ENCODE assay signal across 11 cellular contexts in the genomic region with DNA sequence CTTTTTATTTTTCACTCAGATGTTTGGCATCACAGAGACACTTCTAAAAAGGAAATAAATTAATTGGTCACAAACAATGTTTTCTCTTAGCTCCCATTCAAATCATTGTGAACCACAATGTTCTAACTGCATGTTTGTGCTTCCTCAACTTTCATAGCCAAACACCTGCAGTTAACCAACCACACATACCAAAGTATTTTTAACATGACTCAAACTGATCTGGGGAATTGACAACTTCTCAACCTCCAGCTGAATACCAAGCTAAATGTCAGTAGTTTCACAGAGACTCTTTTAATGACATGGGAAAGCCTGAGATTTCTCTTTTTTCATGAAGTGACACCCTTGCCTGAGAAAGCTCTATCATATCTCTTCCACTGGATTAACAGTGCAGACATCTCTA.
DNase-seq lines count a peak whose midpoint lies in the region; ATAC-seq and TF ChIP-seq lines count a peak whose summit lies in the region.
"Had no signal": no experiment of that assay in that cellular context is flagged by ENCODE, and none has a peak within 500 bp of the region (broad histone marks: within the 10 kb centered on the region; RNA-seq: fewer than 3 reads in every experiment).

No MANE protein-coding gene starts in this region.

- H3K4me3 ChIP-seq in BLaER1 treated with 17β-estradiol and CSF1 and Interleukin-3, amounts not matched to agents 10 nM and 100 nM, result no peak overlapping the region
- no peak overlapping the region for H3K4me3 ChIP-seq in astrocyte of the cerebellum (ENCODE audit: low read depth, low read length)
- no peak overlapping the region for H3K4me3 ChIP-seq in mesendoderm (ENCODE audit: low read length)

- no peaks in the 10 kb centered on the region for H3K9me3 ChIP-seq in BLaER1 treated with 17β-estradiol and CSF1 and Interleukin-3, amounts not matched to agents 10 nM and 100 nM (replicated peaks in 1 of 11)

- peak; percentile 57 for DNase-seq in HS-27A (ENCODE audit: low read depth)
- peak; percentile 60 for DNase-seq in astrocyte of the cerebellum (ENCODE audit: low read depth)
- peak; percentile 14 for DNase-seq in mesendoderm
- no peak for DNase-seq in activated CD4-positive, alpha-beta T cell treated with anti-CD3 and anti-CD28 coated beads for 48 hours
- no peak for DNase-seq in NCI-H1048 (lab: John Stamatoyannopoulos, UW)
- DNase-seq: activated naive CD4-positive, alpha-beta T cell treated with anti-CD3 and anti-CD28 coated beads, Interleukin-2, amount 50 U/mL, for 16 hours; stimulated activated CD4-positive, alpha-beta T cell treated with anti-CD3 and anti-CD28 coated beads, Interleukin-2, amount 100 ng/mL, for 48 hours had no signal

- no peak overlapping the region; a peak in 1 of 22 replicates for H3K9ac ChIP-seq in BLaER1 treated with 17β-estradiol and CSF1 and Interleukin-3, amounts not matched to agents 10 nM and 100 nM
- no peak overlapping the region for H3K9ac ChIP-seq in mesendoderm (ENCODE audit: low read length)

- no peak overlapping the region for H2BK15ac ChIP-seq in mesendoderm (replicated peaks; ENCODE audit: low read depth)

- H4K5ac ChIP-seq in mesendoderm (ENCODE audit: low read length), result no peak overlapping the region

- H3K4me2 ChIP-seq in BLaER1 treated with 17β-estradiol and CSF1 and Interleukin-3, amounts not matched to agents 10 nM and 100 nM, result peak overlapping the region in 7 of 11 experiments; percentile 8 to 60 (median 48); a peak in 11 of 22 replicates
- no peak overlapping the region for H3K4me2 ChIP-seq in mesendoderm (ENCODE audit: low read length)

- ATAC-seq in HG03097 (IDR thresholded peaks at IDR 0.05; ENCODE audit: low FRiP score, unreplicated experiment) (no peak), GM21723 (IDR thresholded peaks at IDR 0.05; ENCODE audit: unreplicated experiment) (no peak)
- ATAC-seq: stimulated activated effector memory CD8-positive, alpha-beta T cell treated with anti-CD3 and anti-CD28 coated beads, Interleukin-12 subunit alpha, Interleukin-12 subunit beta, amount 100 ng/mL, for 72 hours had no signal

- no peak for TF ChIP-seq CTCF in astrocyte of the cerebellum (IDR thresholded peaks at IDR 0.05; ENCODE audit: low read depth, low read length, missing control alignments)

- no peaks in the 10 kb centered on the region for H3K27me3 ChIP-seq in BLaER1 treated with 17β-estradiol and CSF1 and Interleukin-3, amounts not matched to agents 10 nM and 100 nM
- no peaks in the 10 kb centered on the region for H3K27me3 ChIP-seq in mesendoderm (ENCODE audit: insufficient read depth, low read length, poor library complexity)

- H3K79me2 ChIP-seq in mesendoderm (ENCODE audit: control insufficient read depth, insufficient read depth, low read length), result no peaks in the 10 kb centered on the region

- no peaks in the 10 kb centered on the region for H3K79me1 ChIP-seq in mesendoderm (ENCODE audit: low read length)

- H2BK5ac ChIP-seq in mesendoderm (ENCODE audit: low read length), result no peak overlapping the region

- no peaks in the 10 kb centered on the region for H4K20me1 ChIP-seq in BLaER1 treated with 17β-estradiol and CSF1 and Interleukin-3, amounts not matched to agents 10 nM and 100 nM

- no peak overlapping the region for H3K18ac ChIP-seq in mesendoderm (ENCODE audit: low read length)

- no peak overlapping the region for H4K8ac ChIP-seq in mesendoderm (ENCODE audit: low read depth, low read length)

- no peak overlapping the region for H3K56ac ChIP-seq in mesendoderm (ENCODE audit: low read length)

- H3K36me3 ChIP-seq in BLaER1 treated with 17β-estradiol and CSF1 and Interleukin-3, amounts not matched to agents 10 nM and 100 nM, result no peaks in the 10 kb centered on the region
- no peaks in the 10 kb centered on the region for H3K36me3 ChIP-seq in mesendoderm (ENCODE audit: control insufficient read depth, insufficient read depth, low read length)

- in situ Hi-C loops in astrocyte of the cerebellum (cut with HindIII; ENCODE audit: low sequenced_read_pairs), result no loop called here

- H2BK120ac ChIP-seq in mesendoderm (ENCODE audit: low read depth, low read length), result no peak overlapping the region

- no peak overlapping the region for H3K27ac ChIP-seq in BLaER1 treated with 17β-estradiol and CSF1 and Interleukin-3, amounts not matched to agents 10 nM and 100 nM
- no peak overlapping the region for H3K27ac ChIP-seq in mesendoderm (ENCODE audit: low read depth, low read length)

- no peak overlapping the region for H3K4ac ChIP-seq in mesendoderm (ENCODE audit: low read depth, low read length)

- H2AK5ac ChIP-seq in mesendoderm (ENCODE audit: low read length), result no peak overlapping the region

- H3K4me1 ChIP-seq in BLaER1 treated with 17β-estradiol and CSF1 and Interleukin-3, amounts not matched to agents 10 nM and 100 nM, result peaks cover 0 to 29% (median 12%) of the 10 kb centered on the region in 10 experiments; a peak in 11 of 20 replicates
- no peaks in the 10 kb centered on the region for H3K4me1 ChIP-seq in mesendoderm (ENCODE audit: control insufficient read depth, low read depth, low read length)

- H3K23ac ChIP-seq in mesendoderm (ENCODE audit: low read length), result no peak overlapping the region

Comparison
In these comparisons a context has a peak if more than half of its experiments do, and no peak if none do; other contexts are left out.
1. DNase-seq: peak in HS-27A (single experiment), astrocyte of the cerebellum (single experiment) and mesendoderm (single experiment); none in activated CD4-positive, alpha-beta T cell treated with anti-CD3 and anti-CD28 coated beads for 48 hours (single experiment) and NCI-H1048 (single experiment).